In genomic region chr16:75068632-75069031, GRCh38 we compare ENCODE assay signal across 23 cellular contexts. TPM values are rescaled to one million over a fixed set of nuclear protein-coding genes. Genes with fewer than 3 reads are reported as not detected.
"Had no signal": no experiment of that assay in that cellular context is flagged by ENCODE, and none has a peak within 500 bp of the region (broad histone marks: within the 10 kb centered on the region; RNA-seq: fewer than 3 reads in every experiment).

No MANE protein-coding gene starts in this region.

- FAIRE-seq: colon, urothelium cell line had no signal

- H3K4me3 ChIP-seq: dorsolateral prefrontal cortex, left ventricle myocardium inferior, psoas muscle, skin epidermis, thoracic aorta had no signal

- ATAC-seq: activated CD8-positive, alpha-beta T cell treated with anti-CD3 and anti-CD28 coated beads for 36 hours; activated naive CD8-positive, alpha-beta T cell treated with anti-CD3 and anti-CD28 coated beads, Interleukin-2, amount 50 U/mL, for 24 hours; psoas muscle; right cardiac atrium had no signal

- H3K4me3 Mint-ChIP-seq: activated CD8-positive, alpha-beta T cell treated with anti-CD3 and anti-CD28 coated beads for 36 hours; activated naive CD4-positive, alpha-beta T cell treated with anti-CD3 and anti-CD28 coated beads, Interleukin-2, amount 10 ng/mL, durations not matched to agents 7 days and 5 days; activated naive CD8-positive, alpha-beta T cell treated with anti-CD3 and anti-CD28 coated beads, Interleukin-2, amount 50 U/mL, for 24 hours; immature natural killer cell; neural crest cell had no signal

- H3K36me3 ChIP-seq: brain microvascular endothelial cell, left ventricle myocardium inferior, thoracic aorta had no signal

- H3K27ac ChIP-seq: brain microvascular endothelial cell, dorsolateral prefrontal cortex, left ventricle myocardium inferior, psoas muscle, skin epidermis, thoracic aorta had no signal

- H3K27me3 ChIP-seq: brain microvascular endothelial cell, dorsolateral prefrontal cortex had no signal

- DNase-seq: activated CD4-positive, alpha-beta T cell treated with anti-CD3 and anti-CD28 coated beads for 48 hours; activated CD4-positive, CD25-positive, alpha-beta regulatory T cell; activated CD8-positive, alpha-beta T cell treated with anti-CD3 and anti-CD28 coated beads for 36 hours; activated naive CD4-positive, alpha-beta T cell treated with anti-CD3 and anti-CD28 coated beads, Interleukin-2, amount 10 ng/mL, durations not matched to agents 7 days and 5 days; activated naive CD8-positive, alpha-beta T cell treated with anti-CD3 and anti-CD28 coated beads, Interleukin-2, amount 50 U/mL, for 24 hours; activated T-cell treated with anti-CD3 and anti-CD28 coated beads, Interleukin-2, amount 50 U/mL, for 1 hour; anterior cingulate cortex; brain microvascular endothelial cell; central memory CD4-positive, alpha-beta T cell; dorsolateral prefrontal cortex; immature natural killer cell; kidney glomerular epithelial cell; left ventricle myocardium inferior; mammary epithelial cell; psoas muscle; right cardiac atrium; stimulated activated CD4-positive, alpha-beta T cell treated with anti-CD3 and anti-CD28 coated beads, Interleukin-4, amount 100 ng/mL, for 1 hour had no signal

- H3K27me3 Mint-ChIP-seq: activated CD8-positive, alpha-beta T cell treated with anti-CD3 and anti-CD28 coated beads for 36 hours; activated naive CD4-positive, alpha-beta T cell treated with anti-CD3 and anti-CD28 coated beads, Interleukin-2, amount 10 ng/mL, durations not matched to agents 7 days and 5 days had no signal

- H3K27ac Mint-ChIP-seq: activated CD8-positive, alpha-beta T cell treated with anti-CD3 and anti-CD28 coated beads for 36 hours; activated naive CD4-positive, alpha-beta T cell treated with anti-CD3 and anti-CD28 coated beads, Interleukin-2, amount 10 ng/mL, durations not matched to agents 7 days and 5 days; activated naive CD8-positive, alpha-beta T cell treated with anti-CD3 and anti-CD28 coated beads, Interleukin-2, amount 50 U/mL, for 24 hours; activated T-helper 2 cell treated with anti-CD3 and anti-CD28 coated beads, Interferon-gamma antibody, Interleukin-2, Interleukin-4, amounts not matched to agents 10 μg/mL and 5 μg/mL and 100 μg/mL, durations not matched to agents 14 hours and 24 hours and 36 hours had no signal

- H3K9me3 ChIP-seq: left ventricle myocardium inferior, psoas muscle, thoracic aorta had no signal

- H3K9me3 Mint-ChIP-seq: activated CD8-positive, alpha-beta T cell treated with anti-CD3 and anti-CD28 coated beads for 36 hours; activated naive CD4-positive, alpha-beta T cell treated with anti-CD3 and anti-CD28 coated beads, Interleukin-2, amount 10 ng/mL, durations not matched to agents 7 days and 5 days; activated naive CD8-positive, alpha-beta T cell treated with anti-CD3 and anti-CD28 coated beads, Interleukin-2, amount 50 U/mL, for 24 hours; activated T-helper 2 cell treated with anti-CD3 and anti-CD28 coated beads, Interferon-gamma antibody, Interleukin-2, Interleukin-4, amounts not matched to agents 10 μg/mL and 5 μg/mL and 100 μg/mL, durations not matched to agents 14 hours and 24 hours and 36 hours; immature natural killer cell; neural crest cell had no signal

- H3K36me3 Mint-ChIP-seq: activated naive CD4-positive, alpha-beta T cell treated with anti-CD3 and anti-CD28 coated beads, Interleukin-2, amount 10 ng/mL, durations not matched to agents 7 days and 5 days; immature natural killer cell had no signal

RNA-seq across cellular contexts. Expression of gene LDHD, which starts 47.9 kb away (rescaled TPM):
- total RNA-seq: activated CD8-positive, alpha-beta T cell treated with anti-CD3 and anti-CD28 coated beads for 36 hours had no signal
